Comparison of ENCODE assay signal across 9 cellular contexts in the genomic region with DNA sequence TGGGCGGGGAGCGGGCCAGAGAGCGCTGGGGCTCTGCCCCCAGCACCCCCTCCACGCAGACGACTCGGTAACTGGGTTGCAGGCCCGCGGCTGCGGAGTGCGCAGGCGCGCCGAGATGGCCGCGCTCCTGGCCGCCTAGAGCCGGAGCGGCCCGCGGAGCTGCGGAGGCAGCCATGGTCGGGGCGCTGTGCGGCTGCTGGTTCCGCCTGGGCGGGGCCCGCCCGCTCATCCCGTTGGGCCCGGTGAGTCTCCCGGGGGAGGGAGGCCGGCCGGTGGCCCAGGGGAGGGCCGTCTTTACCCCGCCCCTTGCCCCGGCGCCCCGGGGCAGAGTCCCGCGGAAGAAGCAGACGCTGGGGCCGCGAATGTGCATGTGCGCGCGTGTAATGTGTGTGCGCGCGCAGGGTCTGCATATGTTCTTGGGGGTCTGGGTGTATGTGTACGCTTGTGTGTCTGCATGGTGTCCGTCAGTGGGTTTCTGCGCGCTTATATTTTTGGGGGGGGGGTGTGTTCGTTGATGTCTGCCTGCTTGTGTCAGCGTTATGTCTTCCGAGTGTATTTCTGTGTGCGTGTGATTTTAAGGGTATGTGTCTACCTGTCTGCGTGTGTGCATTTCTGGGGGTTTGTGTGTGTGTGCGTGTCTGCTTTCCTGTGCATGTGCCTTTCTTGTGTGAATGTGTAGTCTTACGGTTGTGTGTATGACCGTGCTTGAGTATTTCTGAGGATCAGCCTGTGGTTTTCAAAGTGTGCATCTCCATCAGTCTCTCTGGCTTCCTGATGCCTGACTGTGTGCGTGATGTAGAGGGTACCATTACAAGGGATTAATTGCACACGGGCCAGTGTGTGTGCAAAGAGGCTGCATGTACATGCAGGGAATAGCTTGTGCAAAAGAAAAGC. TPM values are rescaled to one million over a fixed set of nuclear protein-coding genes. Genes with fewer than 3 reads are reported as not detected.
DNase-seq lines count a peak whose midpoint lies in the region; ATAC-seq, FAIRE-seq and TF ChIP-seq lines count a peak whose summit lies in the region.
"Had no signal": no experiment of that assay in that cellular context is flagged by ENCODE, and none has a peak within 500 bp of the region (broad histone marks: within the 10 kb centered on the region; RNA-seq: fewer than 3 reads in every experiment).

A gene (plus strand): TSS at position 102 of the 894 bp plus-strand sequence. CDS start 72 bp downstream, at position 174.

- H3K27ac Mint-ChIP-seq in CD14-positive monocyte = peak within 1 kb of the TSS; percentile 50 to 94 (median 87)
- H3K27ac Mint-ChIP-seq in activated naive CD8-positive, alpha-beta T cell treated with anti-CD3 and anti-CD28 coated beads, Interleukin-2, amount 50 U/mL, for 24 hours = peak within 1 kb of the TSS; percentile 95

- peaks cover 0 to 4% (median 4%) of the 10 kb centered on the region in 3 donors for H3K27me3 Mint-ChIP-seq in CD14-positive monocyte (ENCODE audit: low read depth in 3 of 3)
- H3K27me3 Mint-ChIP-seq in activated naive CD8-positive, alpha-beta T cell treated with anti-CD3 and anti-CD28 coated beads, Interleukin-2, amount 50 U/mL, for 24 hours = no peaks in the 10 kb centered on the region

- DNase-seq in CD14-positive monocyte (ENCODE audit: low spot score) (no peak), SKM-1 (lab: John Stamatoyannopoulos, UW; ENCODE audit: unreplicated experiment) (peak; percentile 35), cardiac muscle cell (ENCODE audit: low read depth in 1 of 2, low spot score in 1 of 2) (peak; percentile 78 to 80), pancreas (peak; percentile 69 to 89 (median 78))
- peak; percentile 74 for DNase-seq in activated naive CD8-positive, alpha-beta T cell treated with anti-CD3 and anti-CD28 coated beads, Interleukin-2, amount 50 U/mL, for 24 hours

- H3K27ac ChIP-seq in HUES64 (ENCODE audit: low read depth, low read length) (no peak within 1 kb of the TSS), cardiac muscle cell (no peak within 1 kb of the TSS), pancreas (peak within 1 kb of the TSS; percentile 73 to 94 (median 86)), urinary bladder (ENCODE audit: low read depth) (peak within 1 kb of the TSS; percentile 96)

- 4% methylated on average over 63 of the region's 63 CpGs for WGBS in HUES64
- 0% methylated on average over 47 to 63 of the region's 63 CpGs for WGBS in pancreas, 2 donors
- WGBS in urinary bladder = under 1% methylated on average over 63 of the region's 63 CpGs

- H3K4me1 ChIP-seq in HUES64 (ENCODE audit: insufficient read depth, low read length) (peaks cover 14% of the 10 kb centered on the region; the same call in 1 of the 2 replicates), cardiac muscle cell (ENCODE audit: low read depth) (peaks cover 21% of the 10 kb centered on the region), pancreas (peaks cover 11 to 24% (median 18%) of the 10 kb centered on the region in 3 donors), urinary bladder (ENCODE audit: insufficient read depth) (no peaks in the 10 kb centered on the region)

- no peak for FAIRE-seq in pancreas (lab: Jason Lieb, UNC)
- FAIRE-seq: endometrium had no signal

- intact Hi-C loops in CD14-positive monocyte (cut with micrococcal nuclease) = loop anchor here (2.0 kb wide), 1 partner anchor 32 kb away; a partner anchor contains a TSS
- intact Hi-C loops in pancreas (cut with DNase I) = no loop called here

- peak; percentile 56 for ATAC-seq in GM19395 (IDR thresholded peaks at IDR 0.05; ENCODE audit: unreplicated experiment)
- peak; percentile 73 for ATAC-seq in activated naive CD8-positive, alpha-beta T cell treated with anti-CD3 and anti-CD28 coated beads, Interleukin-2, amount 50 U/mL, for 24 hours
- peak; percentile 63 to 75 (median 70) for ATAC-seq in pancreas

- peaks cover 2 to 7% of the 10 kb centered on the region in 2 donors for H3K36me3 Mint-ChIP-seq in CD14-positive monocyte
- H3K36me3 Mint-ChIP-seq in activated naive CD8-positive, alpha-beta T cell treated with anti-CD3 and anti-CD28 coated beads, Interleukin-2, amount 50 U/mL, for 24 hours (ENCODE audit: low read depth) = peaks cover 3% of the 10 kb centered on the region

- H3K9me3 Mint-ChIP-seq in CD14-positive monocyte = peaks cover 0 to 2% (median 0%) of the 10 kb centered on the region in 7 donors
- H3K9me3 Mint-ChIP-seq in activated naive CD8-positive, alpha-beta T cell treated with anti-CD3 and anti-CD28 coated beads, Interleukin-2, amount 50 U/mL, for 24 hours = no peaks in the 10 kb centered on the region

- H3K27me3 ChIP-seq in HUES64 (ENCODE audit: insufficient read depth, low read length) (peaks cover 36% of the 10 kb centered on the region), cardiac muscle cell (no peaks in the 10 kb centered on the region), pancreas (no peaks in the 10 kb centered on the region)

- TF ChIP-seq CTCF in CD14-positive monocyte (IDR thresholded peaks at IDR 0.05) = no peak
- no peak for TF ChIP-seq CTCF in cardiac muscle cell (IDR thresholded peaks at IDR 0.05; ENCODE audit: low read depth, low read length)
- no peak for TF ChIP-seq CTCF in pancreas (IDR thresholded peaks at IDR 0.05)

- H3K4me1 Mint-ChIP-seq in CD14-positive monocyte = peaks cover 32% of the 10 kb centered on the region
- peaks cover 39% of the 10 kb centered on the region for H3K4me1 Mint-ChIP-seq in activated naive CD8-positive, alpha-beta T cell treated with anti-CD3 and anti-CD28 coated beads, Interleukin-2, amount 50 U/mL, for 24 hours

- peak within 1 kb of the TSS; percentile 58 for H3K4me3 ChIP-seq in HUES64 (ENCODE audit: low read length)
- peak within 1 kb of the TSS; percentile 51 for H3K4me3 ChIP-seq in cardiac muscle cell
- peak within 1 kb of the TSS; percentile 45 to 77 (median 61) for H3K4me3 ChIP-seq in pancreas
- peak within 1 kb of the TSS; percentile 61 for H3K4me3 ChIP-seq in urinary bladder (ENCODE audit: low read depth, low read length)

- peak within 1 kb of the TSS; percentile 32 for H3K9ac ChIP-seq in HUES64 (ENCODE audit: low read depth, low read length)

- H3K9me3 ChIP-seq in HUES64 (ENCODE audit: insufficient read depth, low read depth, low read length) (no peaks in the 10 kb centered on the region), cardiac muscle cell (ENCODE audit: low read depth) (no peaks in the 10 kb centered on the region), pancreas (no peaks in the 10 kb centered on the region)

- H3K4me3 Mint-ChIP-seq in CD14-positive monocyte = peak within 1 kb of the TSS; percentile 94 to 97
- H3K4me3 Mint-ChIP-seq in activated naive CD8-positive, alpha-beta T cell treated with anti-CD3 and anti-CD28 coated beads, Interleukin-2, amount 50 U/mL, for 24 hours = peak within 1 kb of the TSS; percentile 80

- H3K36me3 ChIP-seq in HUES64 (ENCODE audit: insufficient read depth, low read length) (no peaks in the 10 kb centered on the region), cardiac muscle cell (no peaks in the 10 kb centered on the region), pancreas (no peaks in the 10 kb centered on the region), urinary bladder (ENCODE audit: insufficient read depth) (no peaks in the 10 kb centered on the region)

RNA-seq across cellular contexts. Expression of the gene that starts here (rescaled TPM):
- polyA plus RNA-seq in CD14-positive monocyte (10 to 100 TPM; 11.7 to 13.2 TPM), cardiac muscle cell (95.9 and 104 TPM in 2 replicates), pancreas (10 to 100 TPM; 30.5 to 36.3 TPM), urinary bladder (31.5 TPM)
- polyA plus RNA-seq in HUES64 (2013, experiment 1 of 2) = 4.6 TPM
- 6.8 TPM for polyA plus RNA-seq in HUES64 (2013, experiment 2 of 2)
- total RNA-seq in cardiac muscle cell (56.5 and 105 TPM in 2 replicates), pancreas (10 to 100 TPM in 2 of 6 donors, 1 to 10 TPM in 4; 5.9 to 11.2 (median 9.0) TPM), urinary bladder (13.0 TPM)

Comparison
In these comparisons a context has a peak if more than half of its experiments do, and no peak if none do; other contexts are left out.
1. H3K27ac ChIP-seq: peak in pancreas (4 of 4) and urinary bladder (single experiment); none in HUES64 (single experiment) and cardiac muscle cell (single experiment).
2. intact Hi-C loops: an anchor here in CD14-positive monocyte (2.0 kb wide); none called in pancreas.
3. Peak in every context shown above with its lines, with median percentiles within 50 percentile points of each other: ATAC-seq and H3K4me3 ChIP-seq.